28 cellular contexts compared by ENCODE assay signal in the genomic region with DNA sequence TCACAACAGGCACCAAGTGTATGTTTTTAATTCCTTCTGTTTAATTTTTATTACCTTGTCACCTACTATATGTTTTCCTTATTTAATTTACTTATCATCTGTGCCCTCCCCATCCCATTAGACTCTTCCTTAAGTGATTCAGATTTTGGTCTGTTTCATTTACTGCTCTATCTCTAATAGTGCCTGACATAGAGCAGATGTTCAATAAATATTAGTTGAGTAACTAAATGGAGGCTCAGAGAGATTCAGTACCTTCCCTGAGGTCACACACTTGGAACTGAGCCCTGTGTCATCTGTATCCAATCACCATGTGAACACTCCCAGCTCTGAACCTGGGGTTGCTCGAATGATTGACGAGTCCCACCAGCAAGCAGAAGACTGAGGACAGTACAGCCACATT.
"Had no signal": no experiment of that assay in that cellular context is flagged by ENCODE, and none has a peak within 500 bp of the region (broad histone marks: within the 10 kb centered on the region; RNA-seq: fewer than 3 reads in every experiment).

No MANE protein-coding gene starts in this region.

- DNase-seq: activated B cell treated with CpG ODN at 0.5 μM for 24 hours; activated CD4-positive, alpha-beta memory T cell treated with anti-CD3 and anti-CD28 coated beads for 36 hours; activated CD4-positive, alpha-beta T cell treated with anti-CD3 and anti-CD28 coated beads for 4 hours; activated CD4-positive, alpha-beta T cell treated with anti-CD3 and anti-CD28 coated beads, Interleukin-2, amount 10 ng/mL, durations not matched to agents 24 days and 14 days; activated CD4-positive, alpha-beta T cell treated with anti-CD3 and anti-CD28 coated beads, Interleukin-2, amount 50 U/mL, for 1 hour; activated CD4-positive, alpha-beta T cell treated with anti-CD3 and anti-CD28 coated beads, Interleukin-2, amount 50 U/mL, for 4 hours; activated CD4-positive, CD25-positive, alpha-beta regulatory T cell treated with anti-CD3 and anti-CD28 coated beads, Interleukin-2, amount 50 U/mL, for 72 hours; activated CD8-positive, alpha-beta memory T cell treated with anti-CD3 and anti-CD28 coated beads, Interleukin-2, amount 50 U/mL, for 4 hours; activated CD8-positive, alpha-beta T cell treated with anti-CD3 and anti-CD28 coated beads for 36 hours; activated effector memory CD4-positive, alpha-beta T cell treated with anti-CD3 and anti-CD28 coated beads, Interleukin-2, amount 50 U/mL, for 16 hours; activated gamma-delta T cell treated with Interleukin-2 at 50 U/mL for 16 hours; activated naive CD4-positive, alpha-beta T cell; activated naive CD4-positive, alpha-beta T cell treated with anti-CD3 and anti-CD28 coated beads for 36 hours; activated naive CD4-positive, alpha-beta T cell treated with anti-CD3 and anti-CD28 coated beads, Interleukin-2, amount 50 U/mL, for 16 hours; activated naive CD8-positive, alpha-beta T cell treated with anti-CD3 and anti-CD28 coated beads for 36 hours; activated T-cell treated with anti-CD3 and anti-CD28 coated beads for 4 hours; activated T-cell treated with anti-CD3 and anti-CD28 coated beads, Interleukin-2, amount 50 U/mL, for 1 hour; activated T-cell treated with anti-CD3 and anti-CD28 coated beads, Interleukin-2, amount 50 U/mL, for 4 hours; activated T-cell treated with anti-CD3 and anti-CD28 coated beads, Interleukin-2, amount 50 U/mL, for 72 hours; amniotic stem cell; aorta; caudate nucleus; cerebellar nuclear complex; T-helper 2 cell; T-helper 9 cell had no signal

- H3K4me1 ChIP-seq: adrenal gland had no signal

- H3K27ac ChIP-seq: adrenal gland, cardiac muscle cell, VCaP had no signal

- H3K36me3 ChIP-seq: adrenal gland, cardiac muscle cell had no signal

- H3K9me3 ChIP-seq: adrenal gland had no signal

- H3K4me3 ChIP-seq: adrenal gland, cardiac muscle cell had no signal

- H3K27me3 ChIP-seq: adrenal gland, cardiac muscle cell had no signal
